In the genomic region with DNA sequence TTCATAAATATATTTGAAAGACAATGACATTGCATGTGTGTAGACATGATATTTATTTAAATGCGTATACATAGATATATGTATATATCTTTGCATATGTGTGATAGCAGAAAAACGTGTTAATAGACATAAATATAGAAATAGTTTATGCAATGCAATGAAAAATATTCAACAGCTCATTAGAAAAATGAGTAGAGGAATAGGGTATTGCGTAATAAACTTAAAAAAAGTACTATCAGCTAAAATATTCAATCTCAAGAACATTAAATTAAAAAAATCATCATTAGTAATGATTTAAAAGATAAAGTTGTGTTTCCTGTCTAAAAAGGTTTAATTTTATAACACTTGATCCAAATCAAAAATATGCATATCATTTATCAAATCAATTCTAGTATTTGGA, we compare ENCODE assay signal across 2 cellular contexts.
TF ChIP-seq lines count a peak whose summit lies in the region.

No MANE protein-coding gene starts in this region.

TF ChIP-seq in IMR-90, 13 proteins besides CTCF, POLR2A, EP300 and RAD21:
- TF ChIP-seq, protein P1, sequence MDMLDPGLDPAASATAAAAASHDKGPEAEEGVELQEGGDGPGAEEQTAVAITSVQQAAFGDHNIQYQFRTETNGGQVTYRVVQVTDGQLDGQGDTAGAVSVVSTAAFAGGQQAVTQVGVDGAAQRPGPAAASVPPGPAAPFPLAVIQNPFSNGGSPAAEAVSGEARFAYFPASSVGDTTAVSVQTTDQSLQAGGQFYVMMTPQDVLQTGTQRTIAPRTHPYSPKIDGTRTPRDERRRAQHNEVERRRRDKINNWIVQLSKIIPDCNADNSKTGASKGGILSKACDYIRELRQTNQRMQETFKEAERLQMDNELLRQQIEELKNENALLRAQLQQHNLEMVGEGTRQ (IDR thresholded peaks at IDR 0.05; ENCODE audit: low read depth, low read length): no peak
- peak; percentile 88 for TF ChIP-seq CEBPB (IDR thresholded peaks at IDR 0.05; ENCODE audit: low read depth, low read length)

TF ChIP-seq in H1, 55 proteins besides CTCF, POLR2A, EP300 and RAD21:
- TF ChIP-seq CEBPB (IDR thresholded peaks at IDR 0.05; ENCODE audit: low read depth, low read length) (peak; percentile 94), MAFK (IDR thresholded peaks at IDR 0.05; ENCODE audit: low read depth, low read length) (no peak)
TF ChIP-seq in H1: peak in this region for 1.
